ENCODE assay signal across 12 cellular contexts in genomic region chr17:43289670-43290069, GRCh38. TPM values are rescaled to one million over a fixed set of nuclear protein-coding genes. Genes with fewer than 3 reads are reported as not detected.
"Had no signal": no experiment of that assay in that cellular context is flagged by ENCODE, and none has a peak within 500 bp of the region (broad histone marks: within the 10 kb centered on the region; RNA-seq: fewer than 3 reads in every experiment).

No MANE protein-coding gene starts in this region.

RNA-seq across cellular contexts. Expression of gene RNU2-1, which starts 55.9 kb away (rescaled TPM):
- total RNA-seq: stomach, subcutaneous adipose tissue, suprapubic skin, temporal lobe, testis, thoracic aorta, thyroid gland, tibial nerve, transverse colon, urinary bladder, vagina had no signal
- polyA plus RNA-seq: stomach, thymus, urinary bladder had no signal
